In the genomic region with DNA sequence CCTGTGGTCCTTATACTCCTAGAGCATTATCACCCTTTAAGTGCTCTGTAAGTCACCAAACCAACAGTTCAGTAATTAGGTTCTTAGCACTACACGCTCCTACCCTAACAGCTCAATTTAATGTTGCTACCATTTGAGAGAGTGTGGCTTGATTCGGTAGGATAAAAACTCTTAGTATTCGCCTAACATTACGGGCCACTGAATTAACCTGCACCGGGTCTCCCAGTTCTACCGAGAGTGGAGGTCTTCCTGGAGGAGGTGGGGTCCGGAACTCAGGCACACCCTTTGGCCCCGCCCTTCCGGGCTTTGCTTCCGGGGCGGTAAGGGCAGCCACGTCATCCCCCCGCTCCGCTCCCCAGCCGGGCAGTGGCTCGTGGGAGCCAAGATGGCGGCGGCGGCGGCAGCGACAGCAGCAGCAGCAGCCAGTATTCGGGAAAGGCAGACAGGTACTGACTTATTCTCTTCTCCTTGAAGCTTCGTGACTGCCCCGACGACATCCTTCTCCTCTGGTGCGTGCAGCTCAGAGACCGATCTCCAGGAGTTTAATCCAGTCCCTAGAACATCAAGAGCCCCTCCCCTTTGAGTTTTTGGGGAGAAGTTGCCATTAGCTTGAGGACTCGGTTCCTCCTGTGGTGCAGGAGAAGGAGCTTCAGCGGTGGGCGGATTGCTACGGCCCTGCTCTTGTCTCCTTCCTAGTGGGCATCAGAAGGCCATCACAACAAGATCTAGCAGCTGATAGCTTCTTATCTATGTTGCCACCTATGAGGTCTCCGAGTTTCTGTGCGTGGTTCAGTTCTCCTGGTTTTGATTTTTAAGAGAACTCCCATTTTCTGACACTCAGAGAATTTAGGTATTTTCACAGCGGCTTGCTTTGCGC, we compare ENCODE assay signal across 1 cellular context.
TF ChIP-seq lines count a peak whose summit lies in the region.

Gene SCFD1 (plus strand): TSS at position 366 of the 877 bp plus-strand sequence. CDS start 20 bp downstream, at position 386.

TF ChIP-seq in SK-N-SH treated with all-trans-retinoic acid at 6 μM for 48 hours, 23 proteins besides CTCF, POLR2A, EP300 and RAD21 (continued from another document):
- TF ChIP-seq, protein P1, sequence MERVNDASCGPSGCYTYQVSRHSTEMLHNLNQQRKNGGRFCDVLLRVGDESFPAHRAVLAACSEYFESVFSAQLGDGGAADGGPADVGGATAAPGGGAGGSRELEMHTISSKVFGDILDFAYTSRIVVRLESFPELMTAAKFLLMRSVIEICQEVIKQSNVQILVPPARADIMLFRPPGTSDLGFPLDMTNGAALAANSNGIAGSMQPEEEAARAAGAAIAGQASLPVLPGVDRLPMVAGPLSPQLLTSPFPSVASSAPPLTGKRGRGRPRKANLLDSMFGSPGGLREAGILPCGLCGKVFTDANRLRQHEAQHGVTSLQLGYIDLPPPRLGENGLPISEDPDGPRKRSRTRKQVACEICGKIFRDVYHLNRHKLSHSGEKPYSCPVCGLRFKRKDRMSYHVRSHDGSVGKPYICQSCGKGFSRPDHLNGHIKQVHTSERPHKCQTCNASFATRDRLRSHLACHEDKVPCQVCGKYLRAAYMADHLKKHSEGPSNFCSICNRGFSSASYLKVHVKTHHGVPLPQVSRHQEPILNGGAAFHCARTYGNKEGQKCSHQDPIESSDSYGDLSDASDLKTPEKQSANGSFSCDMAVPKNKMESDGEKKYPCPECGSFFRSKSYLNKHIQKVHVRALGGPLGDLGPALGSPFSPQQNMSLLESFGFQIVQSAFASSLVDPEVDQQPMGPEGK (CRISPR knock-in tag; IDR thresholded peaks at IDR 0.05; ENCODE audit: borderline replicate concordance), result peak; percentile 63; the same call in 1 of the 2 replicates
- TF ChIP-seq ZNF565 (CRISPR knock-in tag; conservative IDR thresholded peaks at IDR 0.05; ENCODE audit: low read depth), result peak; percentile 81; the same call in 1 of the 2 replicates
- TF ChIP-seq ISL1 (CRISPR knock-in tag; IDR thresholded peaks at IDR 0.05), result no peak
- no peak for TF ChIP-seq CREB5 (CRISPR knock-in tag; IDR thresholded peaks at IDR 0.05; ENCODE audit: low read depth)
- no peak for TF ChIP-seq PPARA (CRISPR knock-in tag; IDR thresholded peaks at IDR 0.05; ENCODE audit: borderline replicate concordance)
